In genomic region chr6:43778976-43779863, GRCh38 we compare ENCODE assay signal across 24 cellular contexts. TPM values are rescaled to one million over a fixed set of nuclear protein-coding genes. Genes with fewer than 3 reads are reported as not detected.
DNase-seq lines count a peak whose midpoint lies in the region; ATAC-seq, FAIRE-seq and TF ChIP-seq lines count a peak whose summit lies in the region.
"Had no signal": no experiment of that assay in that cellular context is flagged by ENCODE, and none has a peak within 500 bp of the region (broad histone marks: within the 10 kb centered on the region; RNA-seq: fewer than 3 reads in every experiment).

No MANE protein-coding gene starts in this region.

- H3K9me3 ChIP-seq in cardiac muscle cell (ENCODE audit: low read depth) (no peaks in the 10 kb centered on the region), K562 (replicated peaks; ENCODE audit: control insufficient read depth, insufficient read depth, low read depth, low read length) (no peaks in the 10 kb centered on the region), mesenchymal stem cell (ENCODE audit: control insufficient read depth, low read length) (no peaks in the 10 kb centered on the region), stomach (no peaks in the 10 kb centered on the region), MG63 (no peaks in the 10 kb centered on the region)
- no peaks in the 10 kb centered on the region for H3K9me3 ChIP-seq in effector memory CD4-positive, alpha-beta T cell (ENCODE audit: control insufficient read depth, low read length)

- DNase-seq in cardiac muscle cell (ENCODE audit: low read depth in 1 of 2, low spot score in 1 of 2): no peak
- DNase-seq in left ventricle myocardium superior: no peak
- no peak for DNase-seq in K562 (ENCODE audit: extremely low read depth in 1 of 4, low spot score in 3 of 4)
- DNase-seq in mesenchymal stem cell: no peak
- no peak for DNase-seq in stomach
- DNase-seq in effector memory CD4-positive, alpha-beta T cell: no peak
- DNase-seq in MG63: no peak
- DNase-seq: activated CD4-positive, alpha-beta T cell treated with anti-CD3 and anti-CD28 coated beads for 48 hours; activated CD8-positive, alpha-beta memory T cell treated with anti-CD3 and anti-CD28 coated beads, Interleukin-2, amount 10 ng/mL, durations not matched to agents 7 days and 5 days; C1 segment of cervical spinal cord; effector CD8-positive, alpha-beta T cell; EL; naive thymus-derived CD8-positive, alpha-beta T cell; NCI-H1105 treated with DMSO at 0.1 percent for 48 hours; NCI-H446; PC-3; stimulated activated CD4-positive, alpha-beta T cell treated with anti-CD3 and anti-CD28 coated beads, Interleukin-2, amount 100 ng/mL, for 24 hours; stimulated activated naive CD4-positive, alpha-beta T cell treated with Interleukin-2 at 50 U/mL for 16 hours; trophoblast cell had no signal

- H3K4me1 ChIP-seq in cardiac muscle cell (ENCODE audit: low read depth): peaks cover 7% of the 10 kb centered on the region
- peaks cover 18 to 27% of the 10 kb centered on the region in 2 experiments for H3K4me1 ChIP-seq in K562 (replicated peaks in 1 of 2; ENCODE audit: control insufficient read depth in 2 of 2, insufficient read depth in 2 of 2, low read length in 2 of 2)
- H3K4me1 ChIP-seq in mesenchymal stem cell (ENCODE audit: control insufficient read depth, insufficient read depth, low read depth, low read length): peaks cover 45% of the 10 kb centered on the region
- peaks cover 30 to 87% (median 65%) of the 10 kb centered on the region in 4 donors for H3K4me1 ChIP-seq in stomach
- H3K4me1 ChIP-seq in effector memory CD4-positive, alpha-beta T cell (ENCODE audit: control insufficient read depth, insufficient read depth, low read length, poor library complexity, severe bottlenecking): peaks cover 3% of the 10 kb centered on the region

- peak overlapping the region; percentile 76 for H3K27ac ChIP-seq in cardiac muscle cell
- no peak overlapping the region for H3K27ac ChIP-seq in K562 (ENCODE audit: extremely low read depth, low read depth, low read length)
- H3K27ac ChIP-seq in mesenchymal stem cell (ENCODE audit: low read length, poor library complexity, severe bottlenecking): no peak overlapping the region
- H3K27ac ChIP-seq in stomach: peak overlapping the region; percentile 16 to 68 (median 24)
- H3K27ac ChIP-seq in effector memory CD4-positive, alpha-beta T cell (ENCODE audit: insufficient read depth, low read length, poor library complexity, severe bottlenecking): no peak overlapping the region
- H3K27ac ChIP-seq: HL-60 had no signal

- no peak for TF ChIP-seq CTCF in cardiac muscle cell (IDR thresholded peaks at IDR 0.05; ENCODE audit: low read depth, low read length)
- no peak for TF ChIP-seq CTCF in K562 (IDR thresholded peaks at IDR 0.05 in 2 of 3, conservative IDR thresholded peaks at IDR 0.05 in 1 of 3; ENCODE audit: insufficient read depth in 2 of 3, low read depth in 1 of 3, low read length in 3 of 3)
- no peak for TF ChIP-seq CTCF in stomach (IDR thresholded peaks at IDR 0.05)

- no peak overlapping the region for H3K18ac ChIP-seq in mesenchymal stem cell (ENCODE audit: low read depth in 1 of 2, low read length in 2 of 2)

- TF ChIP-seq POLR2A in K562 (conservative IDR thresholded peaks at IDR 0.05) (no peak), stomach (IDR thresholded peaks at IDR 0.05) (no peak)

- H3K4me3 ChIP-seq in cardiac muscle cell (no peak overlapping the region), K562 (no peak overlapping the region), mesenchymal stem cell (ENCODE audit: insufficient read depth in 1 of 2, low read depth in 1 of 2, low read length in 2 of 2) (no peak overlapping the region), stomach (peak overlapping the region in 1 of 4 donors; percentile 1), MG63 (no peak overlapping the region)
- H3K4me3 ChIP-seq in effector memory CD4-positive, alpha-beta T cell (ENCODE audit: insufficient read depth, low read depth, low read length, poor library complexity, severe bottlenecking): no peak overlapping the region
- H3K4me3 ChIP-seq: skin epidermis had no signal

- H4K20me1 ChIP-seq in K562 (replicated peaks; ENCODE audit: control insufficient read depth, insufficient read depth, low read length): peaks cover 100% of the 10 kb centered on the region

- no peak for TF ChIP-seq RAD21 in K562 (CRISPR knock-in tag; conservative IDR thresholded peaks at IDR 0.05 in 1 of 2, IDR thresholded peaks at IDR 0.05 in 1 of 2)

- peak overlapping the region; percentile 63 for H2AK5ac ChIP-seq in mesenchymal stem cell (ENCODE audit: low read length, severe bottlenecking)

- no peak for ATAC-seq in left ventricle myocardium superior
- ATAC-seq in K562: no peak
- ATAC-seq in GM19395 (IDR thresholded peaks at IDR 0.05; ENCODE audit: unreplicated experiment): no peak
- ATAC-seq: activated CD8-positive, alpha-beta memory T cell treated with anti-CD3 and anti-CD28 coated beads, Interleukin-2, amount 10 ng/mL, durations not matched to agents 7 days and 5 days; naive thymus-derived CD8-positive, alpha-beta T cell; PC-3 had no signal

- H2BK12ac ChIP-seq in mesenchymal stem cell (ENCODE audit: low read length in 2 of 2): no peak overlapping the region

- H4K91ac ChIP-seq in mesenchymal stem cell (ENCODE audit: low read length): no peak overlapping the region

- no peak overlapping the region for H3K4ac ChIP-seq in mesenchymal stem cell (ENCODE audit: low read depth in 1 of 2, low read length in 2 of 2)

- peaks cover 41% of the 10 kb centered on the region for H3K9me1 ChIP-seq in K562 (ENCODE audit: control insufficient read depth, insufficient read depth, low read length)

- peak overlapping the region; percentile 9 for H2BK120ac ChIP-seq in mesenchymal stem cell (ENCODE audit: low read depth, low read length)

- no peak overlapping the region for H3K14ac ChIP-seq in mesenchymal stem cell (ENCODE audit: low read length in 2 of 2)

- H3K23ac ChIP-seq in mesenchymal stem cell (ENCODE audit: low read length in 2 of 2): no peak overlapping the region

- H2BK5ac ChIP-seq in mesenchymal stem cell (ENCODE audit: low read depth, low read length, poor library complexity, severe bottlenecking): no peak overlapping the region

- H4K8ac ChIP-seq in mesenchymal stem cell (ENCODE audit: low read length): no peak overlapping the region

- H3K36me3 ChIP-seq in cardiac muscle cell: peaks cover 83% of the 10 kb centered on the region
- peaks cover 100% of the 10 kb centered on the region for H3K36me3 ChIP-seq in K562 (ENCODE audit: control insufficient read depth, insufficient read depth, low read length)
- peaks cover 81 to 95% of the 10 kb centered on the region in 2 experiments for H3K36me3 ChIP-seq in mesenchymal stem cell (ENCODE audit: control insufficient read depth in 1 of 2, insufficient read depth in 2 of 2, low read depth in 1 of 2, low read length in 2 of 2)
- peaks cover 67 to 87% (median 79%) of the 10 kb centered on the region in 4 donors for H3K36me3 ChIP-seq in stomach
- H3K36me3 ChIP-seq in effector memory CD4-positive, alpha-beta T cell (ENCODE audit: control insufficient read depth, insufficient read depth, low read length): no peaks in the 10 kb centered on the region
- peaks cover 77% of the 10 kb centered on the region for H3K36me3 ChIP-seq in MG63

- no peak overlapping the region for H2BK15ac ChIP-seq in mesenchymal stem cell (ENCODE audit: low read depth, poor library complexity, severe bottlenecking)

- peaks cover 57% of the 10 kb centered on the region for H3K79me1 ChIP-seq in mesenchymal stem cell (replicated peaks; ENCODE audit: low read length, poor library complexity, severe bottlenecking)

- no peak for TF ChIP-seq EP300 in K562 (IDR thresholded peaks at IDR 0.05; ENCODE audit: low read length)
- TF ChIP-seq EP300 in stomach (IDR thresholded peaks at IDR 0.05): no peak

- intact Hi-C loops in left ventricle myocardium superior (cut with micrococcal nuclease): no loop called here
- intact Hi-C loops in K562 (cut with micrococcal nuclease): no loop called here
- intact Hi-C loops in stomach (cut with DNase I; ENCODE audit: low total_unique reads): no loop called here

- in situ Hi-C loops in K562 (cut with MboI): no loop called here

- 96% methylated on average over 12 of the region's 12 CpGs for WGBS in K562 (ENCODE audit: insufficient coverage, low coverage, missing lambda C conversion rate)
- 97% methylated on average over 10 of the region's 12 CpGs for WGBS in mesenchymal stem cell
- WGBS in stomach, 5 donors: 78 to 85% (median 80%) methylated on average over 12 of the region's 12 CpGs

- no peak overlapping the region for H2AFZ ChIP-seq in K562 (ENCODE audit: low read depth, low read length)
- H2AFZ ChIP-seq in mesenchymal stem cell (ENCODE audit: low read depth, low read length): no peak overlapping the region

- no peak for FAIRE-seq in K562 (lab: Jason Lieb, UNC)
- FAIRE-seq: A204.1, astrocyte had no signal

- POLR2A ChIA-PET in K562 (lab: Yijun Ruan, JAX): interaction anchor here (3.0 kb wide), 1 partner anchor 7 kb away, joined by 14 read pairs; no protein-coding TSS in a partner anchor

- no TSS peak for BruUV-seq in K562 (replicated peaks; lab: Mats Ljungman, UMichigan)

- H3K4me2 ChIP-seq in K562 (ENCODE audit: insufficient read depth, low read length) (no peak overlapping the region), mesenchymal stem cell (ENCODE audit: low read length, poor library complexity, severe bottlenecking) (no peak overlapping the region)

- H3K27me3 ChIP-seq in cardiac muscle cell (no peaks in the 10 kb centered on the region), K562 (ENCODE audit: control insufficient read depth in 2 of 2, insufficient read depth in 2 of 2, low read length in 2 of 2) (no peaks in the 10 kb centered on the region), mesenchymal stem cell (ENCODE audit: control insufficient read depth in 1 of 2, insufficient read depth in 1 of 2, low read length in 2 of 2) (no peaks in the 10 kb centered on the region), stomach (no peaks in the 10 kb centered on the region), MG63 (no peaks in the 10 kb centered on the region)
- peaks cover 2% of the 10 kb centered on the region for H3K27me3 ChIP-seq in effector memory CD4-positive, alpha-beta T cell (replicated peaks; ENCODE audit: control insufficient read depth, insufficient read depth, low read length, poor library complexity, severe bottlenecking)

- CTCF ChIA-PET in K562 (lab: Yijun Ruan, JAX; ENCODE audit: low intra/inter-chr PET ratio): no interaction called here

- H3K9ac ChIP-seq in K562 (ENCODE audit: insufficient read depth in 1 of 2, low read depth in 2 of 2, low read length in 2 of 2) (no peak overlapping the region), mesenchymal stem cell (ENCODE audit: low read length) (peak overlapping the region; percentile 12)

- peaks cover 74% of the 10 kb centered on the region for H3K79me2 ChIP-seq in K562 (ENCODE audit: control insufficient read depth, insufficient read depth, low read length)

RNA-seq across cellular contexts. Expression of gene VEGFA, which starts 9.2 kb away (rescaled TPM):
- total RNA-seq in cardiac muscle cell (409 and 626 TPM in 2 replicates), left ventricle myocardium superior (261 TPM), K562 (2014; rRNA removed) (124 and 144 TPM in 2 replicates), K562 (2014; rRNA removed; fragmentation: Illumina TruSeq; extraction: Trizol) (66.5 and 70.7 TPM in 2 replicates), K562 (2015; rRNA removed; fragmentation: Illumina TruSeq; extraction: Trizol) (25.8 and 27.0 TPM in 2 replicates), K562 (2021) (131 and 159 TPM in 2 replicates), stomach (100 to 1,000 TPM; 193 to 438 (median 352) TPM)
- polyA plus RNA-seq in cardiac muscle cell (199 and 228 TPM in 2 replicates), K562 (2011; rRNA removed) (271 and 467 TPM in 2 replicates), K562 (2014; fragmentation: Illumina TruSeq; extraction: Trizol) (134 and 172 TPM in 2 replicates), K562 (2014; fragmentation: Nextera tagmentation; extraction: Ambion mirVana) (10 to 100 TPM; 14.0 to 16.0 TPM), K562 (2014; rRNA removed) (179 and 182 TPM in 2 replicates), stomach (10 to 100 TPM; 28.6 to 87.7 (median 31.5) TPM)
- 511 and 945 TPM in 2 replicates for total RNA-seq in K562 (2011; cell fraction: chromatin; rRNA removed; ENCODE audit: low replicate concordance)
- total RNA-seq in K562 (2011; cell fraction: nucleolus; rRNA removed): 536 and 553 TPM in 2 replicates
- total RNA-seq in K562 (2011; cell fraction: nucleoplasm; rRNA removed): 559 and 592 TPM in 2 replicates
- 222 and 346 TPM in 2 replicates for polyA plus RNA-seq in K562 (2011; cell fraction: cytosol; rRNA removed)
- polyA plus RNA-seq in K562 (2011; cell fraction: nucleus; rRNA removed): 1,880 and 1,961 TPM in 2 replicates
- polyA plus RNA-seq in K562 (2012): 112 and 555 TPM in 2 replicates
- polyA minus RNA-seq in K562 (2011; rRNA and poly(A)+ RNA removed): 359 and 374 TPM in 2 replicates
- 79.8 and 123 TPM in 2 replicates for polyA minus RNA-seq in K562 (2011; cell fraction: cytosol; rRNA and poly(A)+ RNA removed)
- 310 and 397 TPM in 2 replicates for polyA minus RNA-seq in K562 (2011; cell fraction: nucleus; rRNA and poly(A)+ RNA removed)
- polyA plus RNA-seq in mesenchymal stem cell (2013, experiment 1 of 2): 94.9 TPM
- polyA plus RNA-seq in mesenchymal stem cell (2013, experiment 2 of 2): 89.3 TPM
- total RNA-seq in MG63 (2014; rRNA removed; shearing (Covaris generic); ENCODE audit: low replicate concordance): 55.5 and 57.6 TPM in 2 replicates
- polyA plus RNA-seq: naive thymus-derived CD8-positive, alpha-beta T cell had no signal

Comparison
In these comparisons a context has a peak if more than half of its experiments do, and no peak if none do; other contexts are left out.
1. H3K27ac ChIP-seq: peak in cardiac muscle cell (single experiment) and stomach (5 of 5); none in K562 (single experiment), mesenchymal stem cell (single experiment) and effector memory CD4-positive, alpha-beta T cell (single experiment).